25 cellular contexts compared by ENCODE assay signal in the genomic region with DNA sequence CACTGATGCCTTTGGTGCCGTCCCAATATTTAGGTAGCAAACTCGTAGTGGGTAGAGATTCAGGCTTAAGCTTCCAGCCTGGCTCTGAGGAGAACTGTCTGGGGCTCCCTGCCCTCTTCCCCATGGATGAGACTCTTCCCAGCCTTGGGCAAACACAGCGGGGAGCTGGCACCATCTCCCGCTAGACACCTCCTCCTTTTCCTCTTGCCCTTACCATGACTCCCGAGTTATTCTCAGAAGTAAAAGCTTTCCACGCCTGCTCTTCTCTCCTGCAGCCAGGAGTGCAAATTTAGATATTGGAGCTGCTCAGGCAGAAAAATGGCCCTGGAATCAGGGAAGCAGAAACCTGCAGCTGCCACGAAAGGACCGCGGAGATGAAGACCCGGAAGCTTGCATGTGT. TPM values are rescaled to one million over a fixed set of nuclear protein-coding genes. Genes with fewer than 3 reads are reported as not detected.
DNase-seq lines count a peak whose midpoint lies in the region; ATAC-seq lines count a peak whose summit lies in the region.
"Had no signal": no experiment of that assay in that cellular context is flagged by ENCODE, and none has a peak within 500 bp of the region (broad histone marks: within the 10 kb centered on the region; RNA-seq: fewer than 3 reads in every experiment).

No MANE protein-coding gene starts in this region.

- no peaks in the 10 kb centered on the region for H3K9me3 ChIP-seq in MG63
- H3K9me3 ChIP-seq: Peyer's patch, SJCRH30 had no signal

- no peak for ATAC-seq in HG02970 (IDR thresholded peaks at IDR 0.05; ENCODE audit: low FRiP score, unreplicated experiment)
- ATAC-seq: CD8-positive, alpha-beta T cell; GM12878; HepG2; K562 had no signal

- H3K36me3 ChIP-seq in MG63, result no peaks in the 10 kb centered on the region
- H3K36me3 ChIP-seq: Peyer's patch, SJCRH30 had no signal

- no peaks in the 10 kb centered on the region for H3K27me3 ChIP-seq in MG63
- H3K27me3 ChIP-seq: Peyer's patch, SJCRH30 had no signal

- intact Hi-C loops in head of caudate nucleus (cut with DNase I) (no loop called here), posterior cingulate gyrus (cut with DNase I) (no loop called here)

- no peak overlapping the region for H3K4me3 ChIP-seq in MG63
- H3K4me3 ChIP-seq: GM12878, K562, Peyer's patch, SJCRH30 had no signal

- DNase-seq in NCI-H1092 treated with DMSO at 0.1 percent for 48 hours (lab: John Stamatoyannopoulos, UW), result peak; percentile 30
- no peak for DNase-seq in NCI-H1092 (lab: John Stamatoyannopoulos, UW)
- peak; percentile 61 for DNase-seq in MG63
- peak; percentile 85 for DNase-seq in NCI-H2171 treated with DMSO at 0.1 percent for 48 hours (lab: John Stamatoyannopoulos, UW)
- peak in 32 of 42 donors; percentile 3 to 72 (median 22) for DNase-seq in head of caudate nucleus
- no peak for DNase-seq in posterior cingulate gyrus
- no peak for DNase-seq in hippocampal formation (lab: John Stamatoyannopoulos, UW)
- DNase-seq: AML-193; C1 segment of cervical spinal cord; CD8-positive, alpha-beta T cell; DMS79; H7; HFFc6; MM.1S; NCI-H1048; NCI-H1436 treated with DMSO at 0.1 percent for 48 hours; NCI-H446; Peyer's patch; SJCRH30; T-helper 1 cell; T-helper 9 cell had no signal

RNA-seq across cellular contexts. Expression of gene RBM19, which starts 45.6 kb away (rescaled TPM):
- total RNA-seq in MG63 (2014; rRNA removed; shearing (Covaris generic); ENCODE audit: low replicate concordance), result 16.4 and 17.8 TPM in 2 replicates

Comparison
In these comparisons a context has a peak if more than half of its experiments do, and no peak if none do; other contexts are left out.
1. DNase-seq: peak in NCI-H1092 treated with DMSO at 0.1 percent for 48 hours (single experiment), MG63 (single experiment), NCI-H2171 treated with DMSO at 0.1 percent for 48 hours (single experiment) and head of caudate nucleus (32 of 42); none in NCI-H1092 (single experiment), posterior cingulate gyrus (0 of 10) and hippocampal formation (0 of 2).